ENCODE assay signal across 1 cellular context in the genomic region with DNA sequence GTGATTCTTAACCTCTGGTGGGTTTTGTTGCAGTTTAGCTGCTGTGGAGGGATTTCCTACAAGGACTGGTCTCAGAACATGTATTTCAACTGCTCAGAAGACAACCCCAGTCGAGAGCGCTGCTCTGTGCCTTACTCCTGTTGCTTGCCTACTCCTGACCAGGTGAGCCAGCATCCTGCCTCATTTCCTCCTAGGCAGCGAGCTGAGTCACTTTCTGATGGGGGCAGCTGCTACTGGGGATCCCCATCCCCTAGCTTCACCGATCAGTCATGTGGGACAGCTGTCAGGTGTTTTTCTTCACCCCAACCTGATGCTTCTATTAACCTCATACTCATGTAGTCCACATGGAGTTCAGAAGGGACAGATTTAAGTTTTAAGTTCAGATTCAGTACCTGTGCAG.
A peak's percentile ranks its signal among the peaks of the same experiment; 100 is the strongest.
TF ChIP-seq lines count a peak whose summit lies in the region.

No MANE protein-coding gene starts in this region.

TF ChIP-seq in GM12878, 131 proteins besides CTCF, POLR2A, EP300 and RAD21 (continued from another document and continues in another):
- TF ChIP-seq, protein P1, sequence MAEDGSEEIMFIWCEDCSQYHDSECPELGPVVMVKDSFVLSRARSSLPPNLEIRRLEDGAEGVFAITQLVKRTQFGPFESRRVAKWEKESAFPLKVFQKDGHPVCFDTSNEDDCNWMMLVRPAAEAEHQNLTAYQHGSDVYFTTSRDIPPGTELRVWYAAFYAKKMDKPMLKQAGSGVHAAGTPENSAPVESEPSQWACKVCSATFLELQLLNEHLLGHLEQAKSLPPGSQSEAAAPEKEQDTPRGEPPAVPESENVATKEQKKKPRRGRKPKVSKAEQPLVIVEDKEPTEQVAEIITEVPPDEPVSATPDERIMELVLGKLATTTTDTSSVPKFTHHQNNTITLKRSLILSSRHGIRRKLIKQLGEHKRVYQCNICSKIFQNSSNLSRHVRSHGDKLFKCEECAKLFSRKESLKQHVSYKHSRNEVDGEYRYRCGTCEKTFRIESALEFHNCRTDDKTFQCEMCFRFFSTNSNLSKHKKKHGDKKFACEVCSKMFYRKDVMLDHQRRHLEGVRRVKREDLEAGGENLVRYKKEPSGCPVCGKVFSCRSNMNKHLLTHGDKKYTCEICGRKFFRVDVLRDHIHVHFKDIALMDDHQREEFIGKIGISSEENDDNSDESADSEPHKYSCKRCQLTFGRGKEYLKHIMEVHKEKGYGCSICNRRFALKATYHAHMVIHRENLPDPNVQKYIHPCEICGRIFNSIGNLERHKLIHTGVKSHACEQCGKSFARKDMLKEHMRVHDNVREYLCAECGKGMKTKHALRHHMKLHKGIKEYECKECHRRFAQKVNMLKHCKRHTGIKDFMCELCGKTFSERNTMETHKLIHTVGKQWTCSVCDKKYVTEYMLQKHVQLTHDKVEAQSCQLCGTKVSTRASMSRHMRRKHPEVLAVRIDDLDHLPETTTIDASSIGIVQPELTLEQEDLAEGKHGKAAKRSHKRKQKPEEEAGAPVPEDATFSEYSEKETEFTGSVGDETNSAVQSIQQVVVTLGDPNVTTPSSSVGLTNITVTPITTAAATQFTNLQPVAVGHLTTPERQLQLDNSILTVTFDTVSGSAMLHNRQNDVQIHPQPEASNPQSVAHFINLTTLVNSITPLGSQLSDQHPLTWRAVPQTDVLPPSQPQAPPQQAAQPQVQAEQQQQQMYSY (CRISPR knock-in tag; IDR thresholded peaks at IDR 0.05): no peak
- TF ChIP-seq HDAC6 (IDR thresholded peaks at IDR 0.05; ENCODE audit: unreplicated experiment) (no peak), CHD2 (IDR thresholded peaks at IDR 0.05; ENCODE audit: borderline replicate concordance, low read depth, low read length) (no peak), ZNF217 (IDR thresholded peaks at IDR 0.05) (no peak), ETV6 (conservative IDR thresholded peaks at IDR 0.05 in 1 of 2, IDR thresholded peaks at IDR 0.05 in 1 of 2; ENCODE audit: borderline replicate concordance in 1 of 2, low read depth in 1 of 2) (peak in 1 of 2 experiments; percentile 63; a peak in 1 of 4 replicates), PAX5 (IDR thresholded peaks at IDR 0.05; ENCODE audit: borderline replicate concordance, low read depth, low read length) (no peak), IKZF1 (conservative IDR thresholded peaks at IDR 0.05) (no peak; the same call in 1 of the 2 replicates), YBX1 (IDR thresholded peaks at IDR 0.05) (no peak), MTA2 (IDR thresholded peaks at IDR 0.05; ENCODE audit: low read depth) (0 out of 2 replicates have a peak, but pooled peaks have one; percentile 13), CREM (IDR thresholded peaks at IDR 0.05; ENCODE audit: low read depth) (peak; percentile 60; the same call in 1 of the 2 replicates), POLR2AphosphoS2 (IDR thresholded peaks at IDR 0.05; ENCODE audit: low read depth, low read length) (no peak), SPI1 (IDR thresholded peaks at IDR 0.05; ENCODE audit: borderline replicate concordance, insufficient read depth, low read depth, low read length) (no peak), NFXL1 (IDR thresholded peaks at IDR 0.05; ENCODE audit: borderline replicate concordance) (no peak), ZSCAN29 (IDR thresholded peaks at IDR 0.05) (no peak), BHLHE40 (IDR thresholded peaks at IDR 0.05; ENCODE audit: borderline replicate concordance in 1 of 2, low read depth in 2 of 2, low read length in 1 of 2) (peak in 1 of 2 experiments; percentile 29; a peak in 1 of 4 replicates), SMAD5 (IDR thresholded peaks at IDR 0.05; ENCODE audit: low read depth) (no peak), RBBP5 (conservative IDR thresholded peaks at IDR 0.05) (no peak), ZZZ3 (IDR thresholded peaks at IDR 0.05; ENCODE audit: control insufficient read depth, insufficient read length, low read depth) (no peak), MTA3 (IDR thresholded peaks at IDR 0.05; ENCODE audit: borderline replicate concordance, low read length) (no peak), NFYA (IDR thresholded peaks at IDR 0.05; ENCODE audit: borderline replicate concordance, low read depth, low read length) (no peak), ZNF622 (IDR thresholded peaks at IDR 0.05) (no peak), KDM1A (IDR thresholded peaks at IDR 0.05; ENCODE audit: borderline replicate concordance) (no peak), IKZF2 (IDR thresholded peaks at IDR 0.05) (peak; percentile 32 to 49; a peak in 1 of 4 replicates), PAX8 (IDR thresholded peaks at IDR 0.05) (no peak), MEF2A (IDR thresholded peaks at IDR 0.05; ENCODE audit: insufficient read depth, low read depth, low read length) (0 out of 2 replicates have a peak, but pooled peaks have one; percentile 32), SMAD1 (IDR thresholded peaks at IDR 0.05; ENCODE audit: low read depth, partially characterized antibody) (no peak), NBN (IDR thresholded peaks at IDR 0.05) (no peak), POU2F2 (IDR thresholded peaks at IDR 0.05; ENCODE audit: borderline replicate concordance, low read depth, low read length) (no peak), SMC3 (IDR thresholded peaks at IDR 0.05; ENCODE audit: borderline replicate concordance, low read length) (no peak), SP1 (IDR thresholded peaks at IDR 0.05; ENCODE audit: low read depth, low read length) (no peak), CEBPZ (IDR thresholded peaks at IDR 0.05; ENCODE audit: low read depth, low read length) (no peak), NR2C1 (IDR thresholded peaks at IDR 0.05) (no peak), HDAC2 (IDR thresholded peaks at IDR 0.05) (no peak), GABPA (IDR thresholded peaks at IDR 0.05; ENCODE audit: low read depth) (no peak), ZBED1 (IDR thresholded peaks at IDR 0.05; ENCODE audit: borderline replicate concordance) (no peak), ZNF274 (IDR thresholded peaks at IDR 0.05; ENCODE audit: insufficient read depth, insufficient read length) (no peak), GATAD2B (conservative IDR thresholded peaks at IDR 0.05; ENCODE audit: low read depth) (no peak), FOXM1 (IDR thresholded peaks at IDR 0.05; ENCODE audit: low read depth, low read length) (peak; percentile 80), RUNX3 (IDR thresholded peaks at IDR 0.05; ENCODE audit: low read length) (peak; percentile 64), ASH2L (IDR thresholded peaks at IDR 0.05; ENCODE audit: borderline replicate concordance, low read depth) (no peak), FOXK2 (IDR thresholded peaks at IDR 0.05) (no peak), RCOR1 (conservative IDR thresholded peaks at IDR 0.05; ENCODE audit: low read depth, low read length) (no peak), RFX5 (IDR thresholded peaks at IDR 0.05; ENCODE audit: low read depth, low read length) (no peak), BCL11A (IDR thresholded peaks at IDR 0.05; ENCODE audit: low read depth, low read length) (no peak)
- TF ChIP-seq, protein P2, sequence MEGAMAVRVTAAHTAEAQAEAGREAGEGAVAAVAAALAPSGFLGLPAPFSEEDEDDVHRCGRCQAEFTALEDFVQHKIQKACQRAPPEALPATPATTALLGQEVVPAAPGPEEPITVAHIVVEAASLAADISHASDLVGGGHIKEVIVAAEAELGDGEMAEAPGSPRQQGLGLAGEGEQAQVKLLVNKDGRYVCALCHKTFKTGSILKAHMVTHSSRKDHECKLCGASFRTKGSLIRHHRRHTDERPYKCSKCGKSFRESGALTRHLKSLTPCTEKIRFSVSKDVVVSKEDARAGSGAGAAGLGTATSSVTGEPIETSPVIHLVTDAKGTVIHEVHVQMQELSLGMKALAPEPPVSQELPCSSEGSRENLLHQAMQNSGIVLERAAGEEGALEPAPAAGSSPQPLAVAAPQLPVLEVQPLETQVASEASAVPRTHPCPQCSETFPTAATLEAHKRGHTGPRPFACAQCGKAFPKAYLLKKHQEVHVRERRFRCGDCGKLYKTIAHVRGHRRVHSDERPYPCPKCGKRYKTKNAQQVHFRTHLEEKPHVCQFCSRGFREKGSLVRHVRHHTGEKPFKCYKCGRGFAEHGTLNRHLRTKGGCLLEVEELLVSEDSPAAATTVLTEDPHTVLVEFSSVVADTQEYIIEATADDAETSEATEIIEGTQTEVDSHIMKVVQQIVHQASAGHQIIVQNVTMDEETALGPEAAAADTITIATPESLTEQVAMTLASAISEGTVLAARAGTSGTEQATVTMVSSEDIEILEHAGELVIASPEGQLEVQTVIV (IDR thresholded peaks at IDR 0.05; ENCODE audit: borderline replicate concordance, partially characterized antibody): no peak
- TF ChIP-seq, protein P3, sequence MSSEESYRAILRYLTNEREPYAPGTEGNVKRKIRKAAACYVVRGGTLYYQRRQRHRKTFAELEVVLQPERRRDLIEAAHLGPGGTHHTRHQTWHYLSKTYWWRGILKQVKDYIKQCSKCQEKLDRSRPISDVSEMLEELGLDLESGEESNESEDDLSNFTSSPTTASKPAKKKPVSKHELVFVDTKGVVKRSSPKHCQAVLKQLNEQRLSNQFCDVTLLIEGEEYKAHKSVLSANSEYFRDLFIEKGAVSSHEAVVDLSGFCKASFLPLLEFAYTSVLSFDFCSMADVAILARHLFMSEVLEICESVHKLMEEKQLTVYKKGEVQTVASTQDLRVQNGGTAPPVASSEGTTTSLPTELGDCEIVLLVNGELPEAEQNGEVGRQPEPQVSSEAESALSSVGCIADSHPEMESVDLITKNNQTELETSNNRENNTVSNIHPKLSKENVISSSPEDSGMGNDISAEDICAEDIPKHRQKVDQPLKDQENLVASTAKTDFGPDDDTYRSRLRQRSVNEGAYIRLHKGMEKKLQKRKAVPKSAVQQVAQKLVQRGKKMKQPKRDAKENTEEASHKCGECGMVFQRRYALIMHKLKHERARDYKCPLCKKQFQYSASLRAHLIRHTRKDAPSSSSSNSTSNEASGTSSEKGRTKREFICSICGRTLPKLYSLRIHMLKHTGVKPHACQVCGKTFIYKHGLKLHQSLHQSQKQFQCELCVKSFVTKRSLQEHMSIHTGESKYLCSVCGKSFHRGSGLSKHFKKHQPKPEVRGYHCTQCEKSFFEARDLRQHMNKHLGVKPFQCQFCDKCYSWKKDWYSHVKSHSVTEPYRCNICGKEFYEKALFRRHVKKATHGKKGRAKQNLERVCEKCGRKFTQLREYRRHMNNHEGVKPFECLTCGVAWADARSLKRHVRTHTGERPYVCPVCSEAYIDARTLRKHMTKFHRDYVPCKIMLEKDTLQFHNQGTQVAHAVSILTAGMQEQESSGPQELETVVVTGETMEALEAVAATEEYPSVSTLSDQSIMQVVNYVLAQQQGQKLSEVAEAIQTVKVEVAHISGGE (CRISPR knock-in tag; IDR thresholded peaks at IDR 0.05): no peak
- TF ChIP-seq, protein P4, sequence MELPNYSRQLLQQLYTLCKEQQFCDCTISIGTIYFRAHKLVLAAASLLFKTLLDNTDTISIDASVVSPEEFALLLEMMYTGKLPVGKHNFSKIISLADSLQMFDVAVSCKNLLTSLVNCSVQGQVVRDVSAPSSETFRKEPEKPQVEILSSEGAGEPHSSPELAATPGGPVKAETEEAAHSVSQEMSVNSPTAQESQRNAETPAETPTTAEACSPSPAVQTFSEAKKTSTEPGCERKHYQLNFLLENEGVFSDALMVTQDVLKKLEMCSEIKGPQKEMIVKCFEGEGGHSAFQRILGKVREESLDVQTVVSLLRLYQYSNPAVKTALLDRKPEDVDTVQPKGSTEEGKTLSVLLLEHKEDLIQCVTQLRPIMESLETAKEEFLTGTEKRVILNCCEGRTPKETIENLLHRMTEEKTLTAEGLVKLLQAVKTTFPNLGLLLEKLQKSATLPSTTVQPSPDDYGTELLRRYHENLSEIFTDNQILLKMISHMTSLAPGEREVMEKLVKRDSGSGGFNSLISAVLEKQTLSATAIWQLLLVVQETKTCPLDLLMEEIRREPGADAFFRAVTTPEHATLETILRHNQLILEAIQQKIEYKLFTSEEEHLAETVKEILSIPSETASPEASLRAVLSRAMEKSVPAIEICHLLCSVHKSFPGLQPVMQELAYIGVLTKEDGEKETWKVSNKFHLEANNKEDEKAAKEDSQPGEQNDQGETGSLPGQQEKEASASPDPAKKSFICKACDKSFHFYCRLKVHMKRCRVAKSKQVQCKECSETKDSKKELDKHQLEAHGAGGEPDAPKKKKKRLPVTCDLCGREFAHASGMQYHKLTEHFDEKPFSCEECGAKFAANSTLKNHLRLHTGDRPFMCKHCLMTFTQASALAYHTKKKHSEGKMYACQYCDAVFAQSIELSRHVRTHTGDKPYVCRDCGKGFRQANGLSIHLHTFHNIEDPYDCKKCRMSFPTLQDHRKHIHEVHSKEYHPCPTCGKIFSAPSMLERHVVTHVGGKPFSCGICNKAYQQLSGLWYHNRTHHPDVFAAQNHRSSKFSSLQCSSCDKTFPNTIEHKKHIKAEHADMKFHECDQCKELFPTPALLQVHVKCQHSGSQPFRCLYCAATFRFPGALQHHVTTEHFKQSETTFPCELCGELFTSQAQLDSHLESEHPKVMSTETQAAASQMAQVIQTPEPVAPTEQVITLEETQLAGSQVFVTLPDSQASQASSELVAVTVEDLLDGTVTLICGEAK (IDR thresholded peaks at IDR 0.05; ENCODE audit: borderline replicate concordance): no peak
- TF ChIP-seq, protein P5, sequence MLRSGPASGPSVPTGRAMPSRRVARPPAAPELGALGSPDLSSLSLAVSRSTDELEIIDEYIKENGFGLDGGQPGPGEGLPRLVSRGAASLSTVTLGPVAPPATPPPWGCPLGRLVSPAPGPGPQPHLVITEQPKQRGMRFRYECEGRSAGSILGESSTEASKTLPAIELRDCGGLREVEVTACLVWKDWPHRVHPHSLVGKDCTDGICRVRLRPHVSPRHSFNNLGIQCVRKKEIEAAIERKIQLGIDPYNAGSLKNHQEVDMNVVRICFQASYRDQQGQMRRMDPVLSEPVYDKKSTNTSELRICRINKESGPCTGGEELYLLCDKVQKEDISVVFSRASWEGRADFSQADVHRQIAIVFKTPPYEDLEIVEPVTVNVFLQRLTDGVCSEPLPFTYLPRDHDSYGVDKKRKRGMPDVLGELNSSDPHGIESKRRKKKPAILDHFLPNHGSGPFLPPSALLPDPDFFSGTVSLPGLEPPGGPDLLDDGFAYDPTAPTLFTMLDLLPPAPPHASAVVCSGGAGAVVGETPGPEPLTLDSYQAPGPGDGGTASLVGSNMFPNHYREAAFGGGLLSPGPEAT (IDR thresholded peaks at IDR 0.05; ENCODE audit: low read depth): peak; percentile 64; the same call in 1 of the 2 replicates
